In genomic region chr15:60720493-60721231, GRCh38 we compare ENCODE assay signal across 9 cellular contexts.
A peak's percentile ranks its signal among the peaks of the same experiment; 100 is the strongest.
DNase-seq lines count a peak whose midpoint lies in the region; ATAC-seq and TF ChIP-seq lines count a peak whose summit lies in the region.
"Had no signal": no experiment of that assay in that cellular context is flagged by ENCODE, and none has a peak within 500 bp of the region (broad histone marks: within the 10 kb centered on the region; RNA-seq: fewer than 3 reads in every experiment).

No MANE protein-coding gene starts in this region.

- H3K4me3 ChIP-seq in GM23338, result no peak overlapping the region

- no peaks in the 10 kb centered on the region for H3K36me3 ChIP-seq in GM23338 (ENCODE audit: insufficient read depth)

- H3K4me2 ChIP-seq in GM23338, result no peak overlapping the region

- H2AFZ ChIP-seq in GM23338, result no peak overlapping the region

- ATAC-seq in GM18499 (IDR thresholded peaks at IDR 0.05; ENCODE audit: insufficient read depth, unreplicated experiment) (peak; percentile 54), HG03378 (IDR thresholded peaks at IDR 0.05; ENCODE audit: unreplicated experiment) (peak; percentile 41), esophagus mucosa (no peak), GM23338 (no peak)
- ATAC-seq: WTC11 had no signal

- H3K36me3 Mint-ChIP-seq in activated T-cell treated with anti-CD3 and anti-CD28 coated beads, Interleukin-2, amount 50 U/mL, for 24 hours (ENCODE audit: low read depth), result no peaks in the 10 kb centered on the region
- no peaks in the 10 kb centered on the region for H3K36me3 Mint-ChIP-seq in GM23338 (ENCODE audit: low read depth)
- H3K36me3 Mint-ChIP-seq: WTC11 had no signal

- H3K4me1 Mint-ChIP-seq in activated T-cell treated with anti-CD3 and anti-CD28 coated beads, Interleukin-2, amount 50 U/mL, for 24 hours (ENCODE audit: low read depth), result peaks cover 66% of the 10 kb centered on the region
- peaks cover 25% of the 10 kb centered on the region for H3K4me1 Mint-ChIP-seq in GM23338

- no peaks in the 10 kb centered on the region for H3K27me3 ChIP-seq in GM23338 (ENCODE audit: insufficient read depth)

- H3K4me3 Mint-ChIP-seq in activated T-cell treated with anti-CD3 and anti-CD28 coated beads, Interleukin-2, amount 50 U/mL, for 24 hours, result peak overlapping the region; percentile 63
- H3K4me3 Mint-ChIP-seq in GM23338, result no peak overlapping the region
- H3K4me3 Mint-ChIP-seq: WTC11 had no signal

- H3K27ac Mint-ChIP-seq in activated T-cell treated with anti-CD3 and anti-CD28 coated beads, Interleukin-2, amount 50 U/mL, for 24 hours, result peak overlapping the region; percentile 96
- H3K27ac Mint-ChIP-seq in GM23338, result no peak overlapping the region; the same call in 1 of the 2 replicates
- H3K27ac Mint-ChIP-seq: WTC11 had no signal

- H3K9me2 ChIP-seq in GM23338 (ENCODE audit: insufficient read depth), result peaks cover 12% of the 10 kb centered on the region; the same call in 1 of the 2 replicates

- H3K9me3 Mint-ChIP-seq in activated T-cell treated with anti-CD3 and anti-CD28 coated beads, Interleukin-2, amount 50 U/mL, for 24 hours, result no peaks in the 10 kb centered on the region
- no peaks in the 10 kb centered on the region for H3K9me3 Mint-ChIP-seq in GM23338

- H3K79me2 ChIP-seq in GM23338 (replicated peaks; ENCODE audit: insufficient read depth), result no peaks in the 10 kb centered on the region

- H4K20me1 ChIP-seq in GM23338 (replicated peaks; ENCODE audit: insufficient read depth), result no peaks in the 10 kb centered on the region

- H3K4me1 ChIP-seq in GM23338 (ENCODE audit: insufficient read depth), result peaks cover 19% of the 10 kb centered on the region

- no peaks in the 10 kb centered on the region for H3K27me3 Mint-ChIP-seq in activated T-cell treated with anti-CD3 and anti-CD28 coated beads, Interleukin-2, amount 50 U/mL, for 24 hours
- H3K27me3 Mint-ChIP-seq in GM23338 (ENCODE audit: insufficient read depth, low read depth, poor library complexity), result peaks cover 5% of the 10 kb centered on the region

- H3F3A ChIP-seq in GM23338 (replicated peaks; ENCODE audit: low read depth), result no peaks in the 10 kb centered on the region

- H3K27ac ChIP-seq in GM23338 (ENCODE audit: low read depth), result no peak overlapping the region

- peak; percentile 61 for DNase-seq in activated T-cell treated with anti-CD3 and anti-CD28 coated beads, Interleukin-2, amount 50 U/mL, for 24 hours
- DNase-seq in stimulated activated CD4-positive, alpha-beta T cell treated with anti-CD3 and anti-CD28 coated beads, Interleukin-1b, Interleukin-23, amount 100 ng/mL, for 48 hours, result peak; percentile 85
- no peak for DNase-seq in SKM-1 (lab: John Stamatoyannopoulos, UW; ENCODE audit: unreplicated experiment)
- DNase-seq in GM19240 (ENCODE audit: insufficient read length, low spot score), result no peak
- DNase-seq in GM23338 (ENCODE audit: low spot score), result no peak

- no peak for TF ChIP-seq CTCF in GM23338 (conservative IDR thresholded peaks at IDR 0.05; ENCODE audit: low read depth in 2 of 2)

TF ChIP-seq in GM23338, 12 proteins besides CTCF, POLR2A, EP300 and RAD21:
- TF ChIP-seq CREB1 (CRISPR knock-in tag; IDR thresholded peaks at IDR 0.05; ENCODE audit: low read depth) (no peak), ETS1 (IDR thresholded peaks at IDR 0.05) (no peak), POLR2AphosphoS5 (IDR thresholded peaks at IDR 0.05; ENCODE audit: low read depth) (no peak)
TF ChIP-seq in GM23338: peak in this region for 0.

Comparison
In these comparisons a context has a peak if more than half of its experiments do, and no peak if none do; other contexts are left out.
1. ATAC-seq: peak in GM18499 (single experiment) and HG03378 (single experiment); none in esophagus mucosa (single experiment) and GM23338 (single experiment).
2. DNase-seq: peak in activated T-cell treated with anti-CD3 and anti-CD28 coated beads, Interleukin-2, amount 50 U/mL, for 24 hours (single experiment) and stimulated activated CD4-positive, alpha-beta T cell treated with anti-CD3 and anti-CD28 coated beads, Interleukin-1b, Interleukin-23, amount 100 ng/mL, for 48 hours (single experiment); none in SKM-1 (single experiment), GM19240 (single experiment) and GM23338 (single experiment).